ENCODE assay signal across 13 cellular contexts in genomic region chr12:53062011-53062961, GRCh38. TPM values are rescaled to one million over a fixed set of nuclear protein-coding genes. Genes with fewer than 3 reads are reported as not detected.
A peak's percentile ranks its signal among the peaks of the same experiment; 100 is the strongest.
DNase-seq lines count a peak whose midpoint lies in the region; ATAC-seq and TF ChIP-seq lines count a peak whose summit lies in the region.
"Had no signal": no experiment of that assay in that cellular context is flagged by ENCODE, and none has a peak within 500 bp of the region (broad histone marks: within the 10 kb centered on the region; RNA-seq: fewer than 3 reads in every experiment).

No MANE protein-coding gene starts in this region.

- no peak overlapping the region for H3K4me3 ChIP-seq in OCI-LY7 (ENCODE audit: low read depth, low read length, poor library complexity, severe bottlenecking)
- no peak overlapping the region for H3K4me3 ChIP-seq in body of pancreas
- no peak overlapping the region for H3K4me3 ChIP-seq in right lobe of liver
- no peak overlapping the region for H3K4me3 ChIP-seq in subcutaneous abdominal adipose tissue (ENCODE audit: low read depth in 1 of 5, low read length in 5 of 5)
- H3K4me3 ChIP-seq: GM12878, lung, SK-N-MC had no signal

- H3K9ac ChIP-seq in subcutaneous abdominal adipose tissue (ENCODE audit: low read length in 5 of 5) = peak overlapping the region in 2 of 5 donors; percentile 2 to 11

- H3K79me2 ChIP-seq in OCI-LY7 (ENCODE audit: insufficient read depth, low read depth, low read length) = no peaks in the 10 kb centered on the region

- H2AFZ ChIP-seq in OCI-LY7 (ENCODE audit: low read length) = no peak overlapping the region

- 59% methylated on average over 16 to 20 of the region's 20 CpGs for whole genome bisulfite sequencing in body of pancreas, 2 donors
- 49% methylated on average over 5 of the region's 20 CpGs for WGBS in right lobe of liver (ENCODE audit: insufficient coverage, low coverage, low lambda C conversion rate, missing lambda C conversion rate)

- H3K9me3 ChIP-seq in OCI-LY7 (ENCODE audit: low read length) (no peaks in the 10 kb centered on the region), body of pancreas (no peaks in the 10 kb centered on the region), right lobe of liver (no peaks in the 10 kb centered on the region), subcutaneous abdominal adipose tissue (ENCODE audit: control insufficient read depth in 5 of 5, low read length in 5 of 5) (no peaks in the 10 kb centered on the region)

- no peaks in the 10 kb centered on the region for H3K27me3 ChIP-seq in body of pancreas
- H3K27me3 ChIP-seq in right lobe of liver = no peaks in the 10 kb centered on the region
- peaks cover 0 to 3% (median 0%) of the 10 kb centered on the region in 5 donors for H3K27me3 ChIP-seq in subcutaneous abdominal adipose tissue (ENCODE audit: control insufficient read depth in 5 of 5, insufficient read depth in 4 of 5, low read length in 5 of 5)

- intact Hi-C loops in OCI-LY7 (cut with micrococcal nuclease; ENCODE audit: unreplicated experiment) = no loop called here
- intact Hi-C loops in body of pancreas (cut with DNase I) = loop anchor here (10.0 kb wide), 1 partner anchor 133 kb away; no protein-coding TSS in a partner anchor
- intact Hi-C loops in right lobe of liver (cut with DNase I) = loop anchor here in 1 of 2 donors (5.0 to 10.0 kb wide), 3 partner anchors 35 to 133 kb away; partner anchors contain the start of gene IGFBP6

- TF ChIP-seq POLR2A in body of pancreas (IDR thresholded peaks at IDR 0.05) = no peak
- TF ChIP-seq POLR2A in right lobe of liver (IDR thresholded peaks at IDR 0.05) = no peak

- ATAC-seq in body of pancreas (no peak), right lobe of liver (no peak)

- BruUV-seq in OCI-LY7 (replicated peaks; lab: Mats Ljungman, UMichigan) = no TSS peak

- POLR2A ChIA-PET in OCI-LY7 (lab: Charles Lee) = no interaction called here

- H3K4me2 ChIP-seq in OCI-LY7 (ENCODE audit: low read length) = no peak overlapping the region

- in situ Hi-C loops in G401 (cut with HindIII; ENCODE audit: low sequenced_read_pairs) = no loop called here

- no peaks in the 10 kb centered on the region for H4K20me1 ChIP-seq in OCI-LY7 (ENCODE audit: insufficient read depth, low read length)

- H3K4me1 ChIP-seq in OCI-LY7 (ENCODE audit: insufficient read depth, low read length, poor library complexity, severe bottlenecking) (no peaks in the 10 kb centered on the region), body of pancreas (peaks cover 33% of the 10 kb centered on the region), right lobe of liver (peaks cover 0 to 23% (median 14%) of the 10 kb centered on the region in 4 donors), subcutaneous abdominal adipose tissue (ENCODE audit: control insufficient read depth in 5 of 5, insufficient read depth in 5 of 5, low read length in 5 of 5) (peaks cover 32 to 80% (median 74%) of the 10 kb centered on the region in 5 donors)

- no peaks in the 10 kb centered on the region for H3K9me2 ChIP-seq in OCI-LY7 (ENCODE audit: insufficient read depth, low read length)

- H3K36me3 ChIP-seq in OCI-LY7 (ENCODE audit: insufficient read depth, low read length) = peaks cover 17% of the 10 kb centered on the region; the same call in 1 of the 2 replicates
- peaks cover 0 to 11% of the 10 kb centered on the region in 2 donors for H3K36me3 ChIP-seq in body of pancreas (replicated peaks in 1 of 2; ENCODE audit: insufficient read depth in 1 of 2, low read depth in 2 of 2)
- H3K36me3 ChIP-seq in right lobe of liver = peaks cover 0 to 62% (median 29%) of the 10 kb centered on the region in 4 donors
- H3K36me3 ChIP-seq in subcutaneous abdominal adipose tissue (ENCODE audit: control insufficient read depth in 5 of 5, insufficient read depth in 5 of 5, low read length in 5 of 5) = peaks cover 0 to 94% (median 86%) of the 10 kb centered on the region in 5 donors

- CTCF ChIA-PET in OCI-LY7 (lab: Charles Lee; ENCODE audit: unreplicated experiment) = interaction anchor here (1.0 kb wide), 1 partner anchor 40 kb away, joined by 4 read pairs; no protein-coding TSS in a partner anchor

- H3K27ac ChIP-seq in OCI-LY7 (ENCODE audit: low read depth, low read length, poor library complexity, severe bottlenecking) = no peak overlapping the region
- H3K27ac ChIP-seq in body of pancreas = peak overlapping the region; percentile 21 to 66 (median 46)
- H3K27ac ChIP-seq in right lobe of liver = peak overlapping the region in 2 of 3 donors; percentile 26 to 57
- peak overlapping the region; percentile 93 for H3K27ac ChIP-seq in subcutaneous abdominal adipose tissue (ENCODE audit: low read depth, low read length)
- H3K27ac ChIP-seq: SK-N-MC had no signal

- TF ChIP-seq CTCF in OCI-LY7 (conservative IDR thresholded peaks at IDR 0.05; ENCODE audit: low read length) (0 out of 2 replicates have a peak, but pooled peaks have one; percentile 17), body of pancreas (IDR thresholded peaks at IDR 0.05) (no peak), right lobe of liver (IDR thresholded peaks at IDR 0.05) (no peak)

- no peak for DNase-seq in OCI-LY7 (ENCODE audit: low spot score)
- DNase-seq in body of pancreas = peak in 2 of 4 donors; percentile 2 to 13
- peak in 1 of 3 donors; percentile 51 for DNase-seq in right lobe of liver
- DNase-seq in activated CD8-positive, alpha-beta memory T cell treated with anti-CD3 and anti-CD28 coated beads, Interleukin-2, amount 50 U/mL, for 4 hours = no peak
- DNase-seq in GM19240 (ENCODE audit: insufficient read length, low spot score) = no peak
- DNase-seq in G401 (ENCODE audit: low spot score) = no peak
- DNase-seq: activated gamma-delta T cell treated with Interleukin-2 at 50 U/mL for 16 hours had no signal

RNA-seq across cellular contexts. Expression of gene TNS2, which starts 12.4 kb away (rescaled TPM):
- 0.25 TPM in 1 of 2 replicates, not detected in the other for total RNA-seq in OCI-LY7 (2014; rRNA removed; shearing (Covaris generic))
- 1.3 and 1.6 TPM in 2 replicates for total RNA-seq in OCI-LY7 (2022)
- 100 to 1,000 TPM in 1 of 2 donors, 10 to 100 TPM in 1; 75.5 to 113 TPM for total RNA-seq in body of pancreas
- 100 to 1,000 TPM in 3 of 6 experiments, 10 to 100 TPM in 3; 50.5 to 139 (median 86.9) TPM for total RNA-seq in right lobe of liver
- 13.7 and 21.0 TPM in 2 replicates for total RNA-seq in G401 (2014; rRNA removed; shearing (Covaris generic))

RNA-seq across cellular contexts. Expression of gene SPRYD3, which starts 16.9 kb away (rescaled TPM):
- total RNA-seq in OCI-LY7 (2014; rRNA removed; shearing (Covaris generic)) = 7.3 and 10.9 TPM in 2 replicates
- total RNA-seq in OCI-LY7 (2022) (17.2 and 20.5 TPM in 2 replicates), body of pancreas (10 to 100 TPM; 35.3 to 59.3 TPM), right lobe of liver (10 to 100 TPM; 12.3 to 18.2 (median 14.4) TPM)
- 16.7 and 21.4 TPM in 2 replicates for total RNA-seq in G401 (2014; rRNA removed; shearing (Covaris generic))

RNA-seq across cellular contexts. Expression of gene IGFBP6, which starts 35.2 kb away (rescaled TPM):
- total RNA-seq in OCI-LY7 (2014; rRNA removed; shearing (Covaris generic)) = not detected in 2 replicates
- total RNA-seq in OCI-LY7 (2022) = 1.2 and 2.9 TPM in 2 replicates
- 100 to 1,000 TPM; 154 to 204 TPM for total RNA-seq in body of pancreas
- total RNA-seq in right lobe of liver = 10 to 100 TPM in 2 of 6 experiments, 1 to 10 TPM in 4; 1.7 to 25.4 (median 4.9) TPM
- 29.3 and 50.2 TPM in 2 replicates for total RNA-seq in G401 (2014; rRNA removed; shearing (Covaris generic))

RNA-seq across cellular contexts. Expression of gene SOAT2, which starts 41.0 kb away (rescaled TPM):
- 0.06 and 0.08 TPM in 2 replicates for total RNA-seq in OCI-LY7 (2014; rRNA removed; shearing (Covaris generic))
- total RNA-seq in OCI-LY7 (2022) = 1.2 and 1.8 TPM in 2 replicates
- total RNA-seq in body of pancreas = not detected
- total RNA-seq in right lobe of liver = 1 to 10 TPM in 3 of 6 experiments, under 1 TPM in 3; 0.62 to 3.4 (median 0.99) TPM
- not detected in 2 replicates for total RNA-seq in G401 (2014; rRNA removed; shearing (Covaris generic))
- total RNA-seq: dermis blood vessel endothelial cell, M059J had no signal

RNA-seq across cellular contexts. Expression of gene EIF4B, which starts 56.0 kb away (rescaled TPM):
- total RNA-seq in OCI-LY7 (2014; rRNA removed; shearing (Covaris generic)) = 645 and 872 TPM in 2 replicates
- 745 and 898 TPM in 2 replicates for total RNA-seq in OCI-LY7 (2022)
- 100 to 1,000 TPM; 326 to 389 TPM for total RNA-seq in body of pancreas
- total RNA-seq in right lobe of liver = 100 to 1,000 TPM; 143 to 270 (median 180) TPM
- 1,115 and 1,229 TPM in 2 replicates for total RNA-seq in G401 (2014; rRNA removed; shearing (Covaris generic))
